In the genomic region with DNA sequence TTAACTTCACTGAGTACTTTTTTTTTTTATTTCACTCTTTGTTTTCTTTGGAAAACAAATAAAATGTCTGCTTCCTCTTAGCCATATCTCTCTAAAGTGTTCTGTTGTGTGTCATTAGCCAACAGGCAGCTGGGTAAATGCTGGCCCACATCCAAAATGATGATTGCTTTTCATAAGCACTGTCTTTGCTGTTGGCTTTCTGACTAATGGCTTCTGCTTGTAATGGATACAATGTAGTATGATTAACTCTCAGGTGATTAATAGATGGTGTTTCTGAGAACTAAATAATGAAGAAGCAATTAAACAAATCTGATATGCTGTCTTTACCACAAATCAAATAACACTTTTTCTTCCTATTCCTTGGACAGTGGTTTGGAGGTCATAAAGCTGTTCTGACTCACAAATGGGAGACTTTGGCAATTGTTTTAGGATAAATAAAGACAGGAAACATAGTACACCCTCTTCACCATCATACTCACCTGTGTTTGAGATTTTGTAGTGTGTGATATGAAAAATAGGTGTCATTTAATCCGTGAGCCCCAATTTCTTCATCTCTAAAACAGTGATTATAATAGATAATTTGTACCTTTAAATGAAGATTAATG, we compare ENCODE assay signal across 12 cellular contexts.
A peak's percentile ranks its signal among the peaks of the same experiment; 100 is the strongest.
DNase-seq lines count a peak whose midpoint lies in the region; ATAC-seq, FAIRE-seq and TF ChIP-seq lines count a peak whose summit lies in the region.
"Had no signal": no experiment of that assay in that cellular context is flagged by ENCODE, and none has a peak within 500 bp of the region (broad histone marks: within the 10 kb centered on the region; RNA-seq: fewer than 3 reads in every experiment).

No MANE protein-coding gene starts in this region.

- no peaks in the 10 kb centered on the region for H3K36me3 Mint-ChIP-seq in endothelial cell (ENCODE audit: low read depth, unreplicated experiment)
- no peaks in the 10 kb centered on the region for H3K36me3 Mint-ChIP-seq in stimulated activated effector memory CD8-positive, alpha-beta T cell treated with anti-CD3 and anti-CD28 coated beads, Interleukin-12 subunit alpha, Interleukin-12 subunit beta, amount 100 ng/mL, for 72 hours
- H3K36me3 Mint-ChIP-seq: memory B cell had no signal

- TF ChIP-seq POLR2A in right lobe of liver (IDR thresholded peaks at IDR 0.05): no peak
- no peak for TF ChIP-seq POLR2A in GM12892 (IDR thresholded peaks at IDR 0.05; ENCODE audit: low read depth, low read length)

- no peak overlapping the region for H3K4me3 ChIP-seq in right lobe of liver
- H3K4me3 ChIP-seq in small intestine (ENCODE audit: low read depth in 1 of 2, low read length in 2 of 2): no peak overlapping the region

- FAIRE-seq in GM12892 (lab: Jason Lieb, UNC) (no peak), small intestine (lab: Jason Lieb, UNC) (no peak)

- ATAC-seq in right lobe of liver: peak in 3 of 4 donors; percentile 42 to 96 (median 91)
- ATAC-seq in stimulated activated effector memory CD8-positive, alpha-beta T cell treated with anti-CD3 and anti-CD28 coated beads, Interleukin-12 subunit alpha, Interleukin-12 subunit beta, amount 100 ng/mL, for 72 hours: no peak
- ATAC-seq: activated CD4-positive, alpha-beta T cell treated with anti-CD3 and anti-CD28 coated beads for 36 hours had no signal

- H3K4me1 ChIP-seq in right lobe of liver: no peaks in the 10 kb centered on the region
- no peaks in the 10 kb centered on the region for H3K4me1 ChIP-seq in small intestine (ENCODE audit: control insufficient read depth in 2 of 2, insufficient read depth in 1 of 2, low read depth in 1 of 2, low read length in 1 of 2)

- H3K27ac Mint-ChIP-seq in endothelial cell (ENCODE audit: unreplicated experiment): no peak overlapping the region
- no peak overlapping the region for H3K27ac Mint-ChIP-seq in stimulated activated effector memory CD8-positive, alpha-beta T cell treated with anti-CD3 and anti-CD28 coated beads, Interleukin-12 subunit alpha, Interleukin-12 subunit beta, amount 100 ng/mL, for 72 hours
- H3K27ac Mint-ChIP-seq: activated CD4-positive, alpha-beta T cell treated with anti-CD3 and anti-CD28 coated beads for 36 hours; memory B cell had no signal

- H3K4me3 Mint-ChIP-seq in endothelial cell (ENCODE audit: unreplicated experiment): no peak overlapping the region
- no peak overlapping the region for H3K4me3 Mint-ChIP-seq in stimulated activated effector memory CD8-positive, alpha-beta T cell treated with anti-CD3 and anti-CD28 coated beads, Interleukin-12 subunit alpha, Interleukin-12 subunit beta, amount 100 ng/mL, for 72 hours
- H3K4me3 Mint-ChIP-seq: activated CD4-positive, alpha-beta T cell treated with anti-CD3 and anti-CD28 coated beads for 36 hours; central memory CD8-positive, alpha-beta T cell; memory B cell had no signal

- peak; percentile 67 for DNase-seq in GM03348 (ENCODE audit: low spot score)
- DNase-seq in NCI-H1930 (lab: John Stamatoyannopoulos, UW): peak; percentile 88 to 92
- DNase-seq in amniotic epithelial cell (ENCODE audit: low read depth): peak; percentile 94
- DNase-seq in right lobe of liver: peak in 1 of 3 donors; percentile 26
- no peak for DNase-seq in GM12892 (ENCODE audit: insufficient read length)
- no peak for DNase-seq in endothelial cell (ENCODE audit: low spot score)
- no peak for DNase-seq in stimulated activated effector memory CD8-positive, alpha-beta T cell treated with anti-CD3 and anti-CD28 coated beads, Interleukin-12 subunit alpha, Interleukin-12 subunit beta, amount 100 ng/mL, for 72 hours (ENCODE audit: low spot score in 2 of 2)
- no peak for DNase-seq in small intestine
- DNase-seq: activated CD4-positive, alpha-beta T cell treated with anti-CD3 and anti-CD28 coated beads for 36 hours; KG1 had no signal

- no peaks in the 10 kb centered on the region for H3K27me3 Mint-ChIP-seq in endothelial cell (ENCODE audit: unreplicated experiment)
- H3K27me3 Mint-ChIP-seq: activated CD4-positive, alpha-beta T cell treated with anti-CD3 and anti-CD28 coated beads for 36 hours; central memory CD8-positive, alpha-beta T cell; memory B cell had no signal

- no peaks in the 10 kb centered on the region for H3K9me3 Mint-ChIP-seq in endothelial cell (ENCODE audit: unreplicated experiment)
- peaks cover 18% of the 10 kb centered on the region for H3K9me3 Mint-ChIP-seq in stimulated activated effector memory CD8-positive, alpha-beta T cell treated with anti-CD3 and anti-CD28 coated beads, Interleukin-12 subunit alpha, Interleukin-12 subunit beta, amount 100 ng/mL, for 72 hours

- no peak overlapping the region for H3K27ac ChIP-seq in right lobe of liver
- no peak overlapping the region for H3K27ac ChIP-seq in small intestine (ENCODE audit: low read depth in 1 of 2, low read length in 1 of 2)

- no peaks in the 10 kb centered on the region for H3K9me3 ChIP-seq in right lobe of liver
- no peaks in the 10 kb centered on the region for H3K9me3 ChIP-seq in small intestine (ENCODE audit: control insufficient read depth, low read depth)

- TF ChIP-seq CTCF in right lobe of liver (IDR thresholded peaks at IDR 0.05) (no peak), endothelial cell (IDR thresholded peaks at IDR 0.05; ENCODE audit: unreplicated experiment) (no peak)

- H3K36me3 ChIP-seq in right lobe of liver: no peaks in the 10 kb centered on the region
- H3K36me3 ChIP-seq in small intestine (ENCODE audit: control insufficient read depth in 2 of 2, insufficient read depth in 2 of 2, low read length in 2 of 2): no peaks in the 10 kb centered on the region

- peaks cover 8% of the 10 kb centered on the region for H3K4me1 Mint-ChIP-seq in endothelial cell (ENCODE audit: unreplicated experiment)
- no peaks in the 10 kb centered on the region for H3K4me1 Mint-ChIP-seq in stimulated activated effector memory CD8-positive, alpha-beta T cell treated with anti-CD3 and anti-CD28 coated beads, Interleukin-12 subunit alpha, Interleukin-12 subunit beta, amount 100 ng/mL, for 72 hours
- H3K4me1 Mint-ChIP-seq: activated CD4-positive, alpha-beta T cell treated with anti-CD3 and anti-CD28 coated beads for 36 hours; central memory CD8-positive, alpha-beta T cell; memory B cell had no signal

- no peaks in the 10 kb centered on the region for H3K27me3 ChIP-seq in right lobe of liver
- H3K27me3 ChIP-seq in small intestine (ENCODE audit: control insufficient read depth in 2 of 2, insufficient read depth in 2 of 2, low read length in 2 of 2): no peaks in the 10 kb centered on the region

- intact Hi-C loops in right lobe of liver (cut with DNase I): no loop called here

- WGBS in right lobe of liver (ENCODE audit: insufficient coverage, low coverage, low lambda C conversion rate, missing lambda C conversion rate): 53% methylated on average over 1 of the region's 1 CpG
- WGBS in small intestine, 3 donors: 56 to 66% (median 58%) methylated on average over 1 of the region's 1 CpG

Comparison
In these comparisons a context has a peak if more than half of its experiments do, and no peak if none do; other contexts are left out.
1. DNase-seq: peak in GM03348 (single experiment), NCI-H1930 (2 of 2) and amniotic epithelial cell (single experiment); none in GM12892 (single experiment), endothelial cell (single experiment), stimulated activated effector memory CD8-positive, alpha-beta T cell treated with anti-CD3 and anti-CD28 coated beads, Interleukin-12 subunit alpha, Interleukin-12 subunit beta, amount 100 ng/mL, for 72 hours (0 of 2) and small intestine (single experiment).